Comparison of ENCODE assay signal across 8 cellular contexts in the genomic region with DNA sequence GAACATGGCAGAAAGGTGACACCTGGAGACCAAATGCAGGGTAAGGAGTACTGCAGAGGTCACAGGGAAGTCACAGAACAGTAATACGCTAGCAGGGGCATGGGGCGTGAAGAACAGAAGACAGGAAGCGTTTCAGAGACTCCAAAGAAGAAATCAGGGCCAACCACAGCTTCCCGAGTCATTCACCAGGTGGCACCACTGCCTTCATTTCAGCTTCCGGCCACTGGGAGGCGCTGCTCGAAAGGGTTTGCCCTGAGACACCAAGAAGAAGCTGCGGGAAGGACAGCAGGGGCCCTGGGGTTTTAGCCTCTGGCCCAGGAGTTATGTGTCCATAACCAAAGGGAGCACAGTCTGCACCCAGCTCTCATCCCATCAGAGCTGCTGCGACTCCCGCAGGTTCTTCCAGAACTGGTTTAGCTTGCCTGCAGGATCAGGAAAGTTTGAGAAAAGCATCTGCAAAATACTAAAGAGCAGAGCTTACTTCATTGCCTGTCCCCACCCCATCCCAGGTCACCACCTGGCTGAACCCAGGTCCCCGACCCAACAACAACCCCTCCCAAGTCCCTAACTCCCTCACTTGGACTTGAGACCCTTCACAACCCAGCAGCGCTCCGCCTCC. TPM values are rescaled to one million over a fixed set of nuclear protein-coding genes. Genes with fewer than 3 reads are reported as not detected.
DNase-seq lines count a peak whose midpoint lies in the region; ATAC-seq and TF ChIP-seq lines count a peak whose summit lies in the region.
"Not testable (repeated sequence)": the region's sequence is repeated elsewhere in the genome, so short reads cannot be mapped to it uniquely, and the experiment has no call there.

No MANE protein-coding gene starts in this region.

- not testable (repeated sequence) for ATAC-seq in upper lobe of right lung

- not testable (repeated sequence) for H3K27me3 ChIP-seq in colonic mucosa, sigmoid colon, upper lobe of right lung

- 29 to 41% methylated on average over 13 of the region's 13 CpGs for whole genome bisulfite sequencing in sigmoid colon, 2 donors

- not testable (repeated sequence) for H3K4me3 ChIP-seq in NB4 (ENCODE audit: low read depth, low read length); colonic mucosa; sigmoid colon; upper lobe of right lung

- not testable (repeated sequence) for H3K9me3 ChIP-seq in colonic mucosa, sigmoid colon, upper lobe of right lung

- peak; percentile 93 for TF ChIP-seq CTCF in NB4 (IDR thresholded peaks at IDR 0.05; ENCODE audit: low read depth, low read length)
- TF ChIP-seq CTCF in colonic mucosa (IDR thresholded peaks at IDR 0.05): peak; percentile 61
- TF ChIP-seq CTCF in sigmoid colon (IDR thresholded peaks at IDR 0.05): peak; percentile 21 to 73 (median 70)
- peak; percentile 72 for TF ChIP-seq CTCF in upper lobe of right lung (IDR thresholded peaks at IDR 0.05)

- not testable (repeated sequence) for H3K4me1 ChIP-seq in colonic mucosa, sigmoid colon, upper lobe of right lung

- DNase-seq in GM03348 (ENCODE audit: low spot score) (peak; percentile 55), NB4 (ENCODE audit: low read depth) (peak; percentile 80), RPMI8226 (peak; percentile 78), colonic mucosa (peak; percentile 89), iris pigment epithelial cell (ENCODE audit: low read depth) (peak; percentile 68), sigmoid colon (peak; percentile 73), upper lobe of right lung (peak; percentile 89)
- DNase-seq in activated CD8-positive, alpha-beta memory T cell treated with anti-CD3 and anti-CD28 coated beads, Interleukin-2, amount 50 U/mL, for 1 hour (ENCODE audit: extremely low read depth): peak; percentile 48

- H3K27ac ChIP-seq in colonic mucosa, sigmoid colon, upper lobe of right lung: not testable (repeated sequence)

- not testable (repeated sequence) for TF ChIP-seq EP300 in sigmoid colon (IDR thresholded peaks at IDR 0.05)

- TF ChIP-seq POLR2A in NB4 (IDR thresholded peaks at IDR 0.05; ENCODE audit: extremely low read depth, insufficient read length); sigmoid colon (IDR thresholded peaks at IDR 0.05): not testable (repeated sequence)

- H3K9ac ChIP-seq in colonic mucosa (ENCODE audit: low read depth in 2 of 2, low read length in 2 of 2): not testable (repeated sequence)

- intact Hi-C loops in colonic mucosa (cut with DNase I); sigmoid colon (cut with DNase I); upper lobe of right lung (cut with DNase I): not testable (repeated sequence)

- not testable (repeated sequence) for H3K36me3 ChIP-seq in colonic mucosa, sigmoid colon, upper lobe of right lung

RNA-seq across cellular contexts. Expression of a gene that starts 32.6 kb away (rescaled TPM):
- total RNA-seq in colonic mucosa: not detected
- not detected for total RNA-seq in sigmoid colon
- not detected for polyA plus RNA-seq in sigmoid colon
- not detected for total RNA-seq in upper lobe of right lung
